Comparison of ENCODE assay signal across 1 cellular context in the genomic region with DNA sequence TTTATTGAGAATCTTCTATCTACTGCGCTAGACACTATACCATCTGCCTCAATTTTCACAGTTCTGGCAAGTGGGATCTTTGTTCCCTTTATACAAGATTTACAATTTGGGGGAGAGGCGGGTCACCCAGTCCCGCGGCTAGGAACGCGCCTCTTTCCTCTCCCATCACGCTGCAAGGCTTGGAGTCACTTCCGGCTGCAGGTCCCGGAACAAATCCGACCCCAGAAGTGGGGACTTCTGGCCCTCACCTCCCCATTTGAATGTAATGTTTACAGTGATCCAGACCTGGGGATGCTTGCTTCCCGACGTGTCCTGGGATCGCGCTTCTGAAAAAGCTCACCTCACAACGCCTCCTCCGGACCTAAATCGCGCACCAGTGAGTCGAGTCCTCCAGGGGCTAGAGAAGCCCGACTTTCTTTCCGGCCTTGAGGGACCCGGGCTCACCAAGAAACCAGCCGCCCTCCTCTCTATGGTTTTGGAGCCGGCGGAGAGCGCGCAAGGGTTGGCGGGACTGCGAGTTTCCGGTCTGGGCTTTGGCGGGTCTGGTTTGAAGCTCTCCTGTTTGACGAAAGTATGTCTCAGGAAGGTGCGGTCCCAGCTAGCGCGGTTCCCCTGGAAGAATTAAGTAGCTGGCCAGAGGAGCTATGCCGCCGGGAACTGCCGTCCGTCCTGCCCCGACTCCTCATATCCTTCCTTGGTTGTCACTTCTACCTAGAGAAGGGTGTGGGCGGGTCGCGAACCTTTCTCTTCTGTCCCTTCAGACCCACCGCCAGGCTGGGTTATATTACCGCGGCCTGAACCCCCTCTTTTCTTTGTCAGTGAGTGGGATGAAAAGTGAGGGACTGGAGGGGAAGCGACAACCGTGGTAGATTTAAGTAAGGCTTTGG.
TF ChIP-seq lines count a peak whose summit lies in the region.

METTL18 (minus strand) TSS at position 378 of the 887 bp plus-strand sequence. CDS start 1,212 bp downstream, outside the sequence.

TF ChIP-seq in K562, 482 proteins besides CTCF, POLR2A, EP300 and RAD21 (continued from another document and continues in another):
- no peak for TF ChIP-seq CREB5 (CRISPR knock-in tag; IDR thresholded peaks at IDR 0.05)
- TF ChIP-seq, protein P1, sequence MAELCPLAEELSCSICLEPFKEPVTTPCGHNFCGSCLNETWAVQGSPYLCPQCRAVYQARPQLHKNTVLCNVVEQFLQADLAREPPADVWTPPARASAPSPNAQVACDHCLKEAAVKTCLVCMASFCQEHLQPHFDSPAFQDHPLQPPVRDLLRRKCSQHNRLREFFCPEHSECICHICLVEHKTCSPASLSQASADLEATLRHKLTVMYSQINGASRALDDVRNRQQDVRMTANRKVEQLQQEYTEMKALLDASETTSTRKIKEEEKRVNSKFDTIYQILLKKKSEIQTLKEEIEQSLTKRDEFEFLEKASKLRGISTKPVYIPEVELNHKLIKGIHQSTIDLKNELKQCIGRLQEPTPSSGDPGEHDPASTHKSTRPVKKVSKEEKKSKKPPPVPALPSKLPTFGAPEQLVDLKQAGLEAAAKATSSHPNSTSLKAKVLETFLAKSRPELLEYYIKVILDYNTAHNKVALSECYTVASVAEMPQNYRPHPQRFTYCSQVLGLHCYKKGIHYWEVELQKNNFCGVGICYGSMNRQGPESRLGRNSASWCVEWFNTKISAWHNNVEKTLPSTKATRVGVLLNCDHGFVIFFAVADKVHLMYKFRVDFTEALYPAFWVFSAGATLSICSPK (IDR thresholded peaks at IDR 0.05; ENCODE audit: borderline replicate concordance): no peak
- TF ChIP-seq TGIF2 (CRISPR knock-in tag; IDR thresholded peaks at IDR 0.05): no peak
- no peak for TF ChIP-seq ZBTB34 (CRISPR knock-in tag; IDR thresholded peaks at IDR 0.05)
- no peak for TF ChIP-seq ZNF134 (CRISPR knock-in tag; conservative IDR thresholded peaks at IDR 0.05)
- TF ChIP-seq, protein P2, sequence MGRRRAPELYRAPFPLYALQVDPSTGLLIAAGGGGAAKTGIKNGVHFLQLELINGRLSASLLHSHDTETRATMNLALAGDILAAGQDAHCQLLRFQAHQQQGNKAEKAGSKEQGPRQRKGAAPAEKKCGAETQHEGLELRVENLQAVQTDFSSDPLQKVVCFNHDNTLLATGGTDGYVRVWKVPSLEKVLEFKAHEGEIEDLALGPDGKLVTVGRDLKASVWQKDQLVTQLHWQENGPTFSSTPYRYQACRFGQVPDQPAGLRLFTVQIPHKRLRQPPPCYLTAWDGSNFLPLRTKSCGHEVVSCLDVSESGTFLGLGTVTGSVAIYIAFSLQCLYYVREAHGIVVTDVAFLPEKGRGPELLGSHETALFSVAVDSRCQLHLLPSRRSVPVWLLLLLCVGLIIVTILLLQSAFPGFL (CRISPR knock-in tag; IDR thresholded peaks at IDR 0.05): 0 out of 2 replicates have a peak, but pooled peaks have one; percentile 58
- TF ChIP-seq, protein P3, sequence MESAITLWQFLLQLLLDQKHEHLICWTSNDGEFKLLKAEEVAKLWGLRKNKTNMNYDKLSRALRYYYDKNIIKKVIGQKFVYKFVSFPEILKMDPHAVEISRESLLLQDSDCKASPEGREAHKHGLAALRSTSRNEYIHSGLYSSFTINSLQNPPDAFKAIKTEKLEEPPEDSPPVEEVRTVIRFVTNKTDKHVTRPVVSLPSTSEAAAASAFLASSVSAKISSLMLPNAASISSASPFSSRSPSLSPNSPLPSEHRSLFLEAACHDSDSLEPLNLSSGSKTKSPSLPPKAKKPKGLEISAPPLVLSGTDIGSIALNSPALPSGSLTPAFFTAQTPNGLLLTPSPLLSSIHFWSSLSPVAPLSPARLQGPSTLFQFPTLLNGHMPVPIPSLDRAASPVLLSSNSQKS (CRISPR knock-in tag; IDR thresholded peaks at IDR 0.05): no peak
- TF ChIP-seq ZNF311 (CRISPR knock-in tag; IDR thresholded peaks at IDR 0.05): no peak
- TF ChIP-seq, protein P4, sequence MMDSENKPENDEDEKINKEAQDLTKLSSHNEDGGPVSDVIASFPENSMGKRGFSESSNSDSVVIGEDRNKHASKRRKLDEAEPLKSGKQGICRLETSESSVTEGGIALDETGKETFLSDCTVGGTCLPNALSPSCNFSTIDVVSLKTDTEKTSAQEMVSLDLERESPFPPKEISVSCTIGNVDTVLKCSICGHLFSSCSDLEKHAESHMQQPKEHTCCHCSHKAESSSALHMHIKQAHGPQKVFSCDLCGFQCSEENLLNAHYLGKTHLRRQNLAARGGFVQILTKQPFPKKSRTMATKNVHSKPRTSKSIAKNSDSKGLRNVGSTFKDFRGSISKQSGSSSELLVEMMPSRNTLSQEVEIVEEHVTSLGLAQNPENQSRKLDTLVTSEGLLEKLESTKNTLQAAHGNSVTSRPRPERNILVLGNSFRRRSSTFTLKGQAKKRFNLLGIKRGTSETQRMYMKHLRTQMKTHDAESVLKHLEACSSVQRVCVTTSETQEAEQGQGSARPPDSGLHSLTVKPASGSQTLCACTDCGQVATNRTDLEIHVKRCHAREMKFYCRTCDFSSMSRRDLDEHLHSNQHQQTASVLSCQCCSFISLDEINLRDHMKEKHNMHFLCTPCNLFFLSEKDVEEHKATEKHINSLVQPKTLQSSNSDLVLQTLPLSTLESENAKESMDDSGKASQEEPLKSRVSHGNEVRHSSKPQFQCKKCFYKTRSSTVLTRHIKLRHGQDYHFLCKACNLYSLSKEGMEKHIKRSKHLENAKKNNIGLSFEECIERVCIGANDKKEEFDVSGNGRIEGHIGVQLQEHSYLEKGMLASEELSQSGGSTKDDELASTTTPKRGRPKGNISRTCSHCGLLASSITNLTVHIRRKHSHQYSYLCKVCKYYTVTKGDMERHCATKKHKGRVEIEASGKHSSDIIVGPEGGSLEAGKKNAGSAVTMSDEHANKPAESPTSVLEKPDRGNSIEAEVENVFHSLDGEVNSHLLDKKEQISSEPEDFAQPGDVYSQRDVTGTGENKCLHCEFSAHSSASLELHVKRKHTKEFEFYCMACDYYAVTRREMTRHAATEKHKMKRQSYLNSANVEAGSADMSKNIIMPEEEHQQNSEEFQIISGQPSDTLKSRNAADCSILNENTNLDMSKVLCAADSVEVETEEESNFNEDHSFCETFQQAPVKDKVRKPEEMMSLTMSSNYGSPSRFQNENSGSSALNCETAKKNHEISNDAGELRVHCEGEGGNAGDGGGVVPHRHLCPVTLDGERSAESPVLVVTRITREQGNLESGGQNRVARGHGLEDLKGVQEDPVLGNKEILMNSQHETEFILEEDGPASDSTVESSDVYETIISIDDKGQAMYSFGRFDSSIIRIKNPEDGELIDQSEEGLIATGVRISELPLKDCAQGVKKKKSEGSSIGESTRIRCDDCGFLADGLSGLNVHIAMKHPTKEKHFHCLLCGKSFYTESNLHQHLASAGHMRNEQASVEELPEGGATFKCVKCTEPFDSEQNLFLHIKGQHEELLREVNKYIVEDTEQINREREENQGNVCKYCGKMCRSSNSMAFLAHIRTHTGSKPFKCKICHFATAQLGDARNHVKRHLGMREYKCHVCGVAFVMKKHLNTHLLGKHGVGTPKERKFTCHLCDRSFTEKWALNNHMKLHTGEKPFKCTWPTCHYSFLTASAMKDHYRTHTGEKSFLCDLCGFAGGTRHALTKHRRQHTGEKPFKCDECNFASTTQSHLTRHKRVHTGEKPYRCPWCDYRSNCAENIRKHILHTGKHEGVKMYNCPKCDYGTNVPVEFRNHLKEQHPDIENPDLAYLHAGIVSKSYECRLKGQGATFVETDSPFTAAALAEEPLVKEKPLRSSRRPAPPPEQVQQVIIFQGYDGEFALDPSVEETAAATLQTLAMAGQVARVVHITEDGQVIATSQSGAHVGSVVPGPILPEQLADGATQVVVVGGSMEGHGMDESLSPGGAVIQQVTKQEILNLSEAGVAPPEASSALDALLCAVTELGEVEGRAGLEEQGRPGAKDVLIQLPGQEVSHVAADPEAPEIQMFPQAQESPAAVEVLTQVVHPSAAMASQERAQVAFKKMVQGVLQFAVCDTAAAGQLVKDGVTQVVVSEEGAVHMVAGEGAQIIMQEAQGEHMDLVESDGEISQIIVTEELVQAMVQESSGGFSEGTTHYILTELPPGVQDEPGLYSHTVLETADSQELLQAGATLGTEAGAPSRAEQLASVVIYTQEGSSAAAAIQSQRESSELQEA (IDR thresholded peaks at IDR 0.05; ENCODE audit: low read depth): no peak
- no peak for TF ChIP-seq CHD7 (IDR thresholded peaks at IDR 0.05; ENCODE audit: low read depth, low read length)
- TF ChIP-seq DIDO1 (tag; IDR thresholded peaks at IDR 0.05; ENCODE audit: low read depth): peak; percentile 83; the same call in 1 of the 2 replicates
